ENCODE assay signal across 25 cellular contexts in genomic region chr5:173715607-173716006, GRCh38.
DNase-seq lines count a peak whose midpoint lies in the region; ATAC-seq, FAIRE-seq and TF ChIP-seq lines count a peak whose summit lies in the region.
"Had no signal": no experiment of that assay in that cellular context is flagged by ENCODE, and none has a peak within 500 bp of the region (broad histone marks: within the 10 kb centered on the region; RNA-seq: fewer than 3 reads in every experiment).

No MANE protein-coding gene starts in this region.

- no peak overlapping the region for H3K27ac ChIP-seq in IMR-90 (ENCODE audit: insufficient read depth, low read length)
- peak overlapping the region in 3 of 5 donors; percentile 69 to 90 (median 82) for H3K27ac ChIP-seq in adrenal gland
- no peak overlapping the region for H3K27ac ChIP-seq in lower lobe of right lung
- H3K27ac ChIP-seq: BLaER1 treated with 17β-estradiol and CSF1 and Interleukin-3, amounts not matched to agents 10 nM and 100 nM; esophagus squamous epithelium had no signal

- H2AK5ac ChIP-seq in IMR-90 (ENCODE audit: low read depth, low read length) = peak overlapping the region; percentile 72

- H3K4me1 ChIP-seq in IMR-90 (ENCODE audit: control insufficient read depth, insufficient read depth, low read length) (peaks cover 11% of the 10 kb centered on the region), adrenal gland (replicated peaks in 1 of 2) (peaks cover 13 to 20% of the 10 kb centered on the region in 2 donors), lower lobe of right lung (no peaks in the 10 kb centered on the region)
- H3K4me1 ChIP-seq: HAP-1 had no signal

- H2AK9ac ChIP-seq in IMR-90 (replicated peaks; ENCODE audit: low read depth, low read length, poor library complexity) = no peak overlapping the region

- H4K5ac ChIP-seq in IMR-90 (ENCODE audit: low read depth, low read length) = no peak overlapping the region

- no peak overlapping the region for H3K56ac ChIP-seq in IMR-90 (ENCODE audit: extremely low read depth, insufficient read depth, low read length)

- H3K4ac ChIP-seq in IMR-90 (ENCODE audit: low read depth, low read length) = peak overlapping the region; percentile 40

- no peaks in the 10 kb centered on the region for H3K79me1 ChIP-seq in IMR-90 (ENCODE audit: low read depth in 1 of 2, low read length in 2 of 2)

- H3K23ac ChIP-seq in IMR-90 (ENCODE audit: low read depth, low read length) = no peak overlapping the region

- FAIRE-seq in GM12892 (lab: Jason Lieb, UNC) (no peak), frontal cortex (lab: Jason Lieb, UNC) (no peak)
- FAIRE-seq: GM12878 had no signal

- 100% methylated on average over 1 of the region's 7 CpGs; no CpG with 5 or more reads in 1 of the 2 experiments for WGBS in IMR-90 (ENCODE audit: extremely low coverage in 2 of 2, insufficient read length in 1 of 2), 2 experiments
- 85 to 88% (median 87%) methylated on average over 7 of the region's 7 CpGs for WGBS in adrenal gland, 4 donors

- H3K4me3 ChIP-seq in IMR-90 (ENCODE audit: insufficient read depth, low read depth, low read length) (no peak overlapping the region), adrenal gland (no peak overlapping the region), lower lobe of right lung (no peak overlapping the region)
- H3K4me3 ChIP-seq: BLaER1 treated with 17β-estradiol and CSF1 and Interleukin-3, amounts not matched to agents 10 nM and 100 nM; esophagus squamous epithelium; GM12878; HAP-1 had no signal

- H3K14ac ChIP-seq in IMR-90 (replicated peaks; ENCODE audit: low read depth, low read length) = peak overlapping the region; percentile 71

- intact Hi-C loops in IMR-90 (cut with micrococcal nuclease) = loop anchor here (1.0 to 10.0 kb wide), 3 partner anchors 40 to 259 kb away; no protein-coding TSS in a partner anchor
- intact Hi-C loops in adrenal gland (cut with DNase I) = no loop called here
- intact Hi-C loops in lower lobe of right lung (cut with DNase I) = no loop called here

- ATAC-seq in IMR-90 (ENCODE audit: low read depth) (no peak), lower lobe of right lung (no peak), GM18502 (IDR thresholded peaks at IDR 0.05; ENCODE audit: poor library complexity, unreplicated experiment) (no peak)
- ATAC-seq: activated T-cell treated with anti-CD3 and anti-CD28 coated beads, Interleukin-2, amount 50 U/mL, for 4 hours; GM12878; Panc1; T-cell had no signal

- peak overlapping the region in 1 of 2 experiments; percentile 2; a peak in 1 of 4 replicates for H4K8ac ChIP-seq in IMR-90 (ENCODE audit: low read depth in 2 of 2, low read length in 2 of 2)

- H3K4me2 ChIP-seq in IMR-90 (ENCODE audit: low read depth, low read length) = no peak overlapping the region

- H4K91ac ChIP-seq in IMR-90 (ENCODE audit: insufficient read depth, low read depth, low read length) = peak overlapping the region; percentile 43; the same call in 1 of the 2 replicates

- no peaks in the 10 kb centered on the region for H3K9me3 ChIP-seq in IMR-90 (ENCODE audit: control insufficient read depth, insufficient read depth, low read length)
- no peaks in the 10 kb centered on the region for H3K9me3 ChIP-seq in adrenal gland (replicated peaks in 1 of 3)
- H3K9me3 ChIP-seq in lower lobe of right lung = no peaks in the 10 kb centered on the region
- H3K9me3 ChIP-seq: BLaER1 treated with 17β-estradiol and CSF1 and Interleukin-3, amounts not matched to agents 10 nM and 100 nM; esophagus squamous epithelium; HAP-1 had no signal

- peak overlapping the region; percentile 16 for H2BK20ac ChIP-seq in IMR-90 (ENCODE audit: low read depth, low read length)

- H2AFZ ChIP-seq in IMR-90 (replicated peaks; ENCODE audit: low read length, poor library complexity) = peak overlapping the region; percentile 54

- peak overlapping the region; percentile 66; the same call in 1 of the 3 replicates for H2BK15ac ChIP-seq in IMR-90 (ENCODE audit: low read depth, low read length)

- TF ChIP-seq POLR2A in IMR-90 (IDR thresholded peaks at IDR 0.05; ENCODE audit: low read depth, low read length) = no peak
- TF ChIP-seq POLR2A in adrenal gland (IDR thresholded peaks at IDR 0.05) = no peak
- TF ChIP-seq POLR2A in GM12892 (IDR thresholded peaks at IDR 0.05; ENCODE audit: low read depth, low read length) = no peak

- no peak for TF ChIP-seq RAD21 in IMR-90 (IDR thresholded peaks at IDR 0.05; ENCODE audit: low read length)

- H3K9ac ChIP-seq in IMR-90 (ENCODE audit: low read depth, low read length) = no peak overlapping the region
- H3K9ac ChIP-seq: BLaER1 treated with 17β-estradiol and CSF1 and Interleukin-3, amounts not matched to agents 10 nM and 100 nM had no signal

- dilution Hi-C loops in IMR-90 (cut with HindIII; ENCODE audit: low sequenced_read_pairs, unreplicated experiment) = no loop called here

- no peaks in the 10 kb centered on the region for H4K20me1 ChIP-seq in IMR-90 (ENCODE audit: insufficient read depth, low read length)
- H4K20me1 ChIP-seq: BLaER1 treated with 17β-estradiol and CSF1 and Interleukin-3, amounts not matched to agents 10 nM and 100 nM had no signal

- H3K27me3 ChIP-seq in IMR-90 (ENCODE audit: control insufficient read depth, insufficient read depth, low read length) = no peaks in the 10 kb centered on the region
- no peaks in the 10 kb centered on the region for H3K27me3 ChIP-seq in adrenal gland
- H3K27me3 ChIP-seq in lower lobe of right lung (ENCODE audit: low read depth) = no peaks in the 10 kb centered on the region
- H3K27me3 ChIP-seq: BLaER1 treated with 17β-estradiol and CSF1 and Interleukin-3, amounts not matched to agents 10 nM and 100 nM; esophagus squamous epithelium had no signal

- H3K36me3 ChIP-seq in IMR-90 (ENCODE audit: control insufficient read depth, insufficient read depth, low read length) (no peaks in the 10 kb centered on the region), adrenal gland (replicated peaks in 1 of 2) (no peaks in the 10 kb centered on the region), lower lobe of right lung (no peaks in the 10 kb centered on the region)
- H3K36me3 ChIP-seq: BLaER1 treated with 17β-estradiol and CSF1 and Interleukin-3, amounts not matched to agents 10 nM and 100 nM; esophagus squamous epithelium; HAP-1 had no signal

- H2BK120ac ChIP-seq in IMR-90 (ENCODE audit: low read depth, low read length) = peak overlapping the region; percentile 33

- peak overlapping the region; percentile 1; the same call in 1 of the 2 replicates for H3K18ac ChIP-seq in IMR-90 (ENCODE audit: low read depth, low read length)

- DNase-seq in A172 (ENCODE audit: low spot score) (peak; percentile 16), IMR-90 (peak; percentile 34), adrenal gland (no peak), islet precursor cell (peak; percentile 70), GM12892 (ENCODE audit: insufficient read length) (no peak), frontal cortex (ENCODE audit: low spot score in 2 of 2) (no peak), lower lobe of right lung (no peak)
- DNase-seq: activated CD4-positive, alpha-beta T cell treated with anti-CD3 and anti-CD28 coated beads for 4 hours; activated naive CD4-positive, alpha-beta T cell treated with Interleukin-2 at 50 U/mL for 16 hours; activated T-cell treated with anti-CD3 and anti-CD28 coated beads, Interleukin-2, amount 50 U/mL, for 4 hours; amniotic stem cell; cortex of kidney; DND-41; esophagus squamous epithelium; mammary epithelial cell; NCI-H146; NCI-H446 treated with DMSO at 0.1 percent for 48 hours; NK-92 treated with Interleukin-12 subunit alpha and Interleukin-12 subunit beta, amount 100 ng/mL, for 24 hours; SHP77 treated with DMSO at 0.1 percent for 48 hours; T-cell had no signal

- BruUV-seq in IMR-90 (replicated peaks; lab: Mats Ljungman, UMichigan) = no TSS peak

- CTCF ChIA-PET in IMR-90 (lab: Yijun Ruan, JAX) = no interaction called here

- TF ChIP-seq CTCF in IMR-90 (conservative IDR thresholded peaks at IDR 0.05; ENCODE audit: low read depth, low read length) (no peak), adrenal gland (IDR thresholded peaks at IDR 0.05) (no peak), lower lobe of right lung (IDR thresholded peaks at IDR 0.05) (no peak)

- H2BK5ac ChIP-seq in IMR-90 (ENCODE audit: low read depth, low read length, poor library complexity, severe bottlenecking) = peak overlapping the region; percentile 1

- in situ Hi-C loops in IMR-90 (cut with MboI; ENCODE audit: low sequenced_read_pairs) = no loop called here

- POLR2A ChIA-PET in IMR-90 (lab: Charles Lee; ENCODE audit: unreplicated experiment) = no interaction called here

- peaks cover 4% of the 10 kb centered on the region for H3K9me1 ChIP-seq in IMR-90 (ENCODE audit: insufficient read depth, low read length)

TF ChIP-seq in IMR-90, 13 proteins besides CTCF, POLR2A, EP300 and RAD21:
- TF ChIP-seq MXI1 (IDR thresholded peaks at IDR 0.05; ENCODE audit: borderline replicate concordance, low read depth, low read length) (no peak), MAZ (IDR thresholded peaks at IDR 0.05; ENCODE audit: borderline replicate concordance, low read depth, low read length) (no peak), USF2 (IDR thresholded peaks at IDR 0.05; ENCODE audit: low read depth, low read length) (no peak), BHLHE40 (IDR thresholded peaks at IDR 0.05; ENCODE audit: low read depth, low read length) (peak; percentile 74), CEBPB (IDR thresholded peaks at IDR 0.05; ENCODE audit: low read depth, low read length) (peak; percentile 39; the same call in 1 of the 2 replicates), RFX5 (IDR thresholded peaks at IDR 0.05; ENCODE audit: low read depth, low read length) (no peak), SMC3 (IDR thresholded peaks at IDR 0.05; ENCODE audit: low read depth, low read length) (no peak)

Comparison
In these comparisons a context has a peak if more than half of its experiments do, and no peak if none do; other contexts are left out.
1. DNase-seq: peak in A172 (single experiment), IMR-90 (single experiment) and islet precursor cell (single experiment); none in adrenal gland (0 of 7), GM12892 (single experiment), frontal cortex (0 of 2) and lower lobe of right lung (single experiment).
2. H3K27ac ChIP-seq: peak in adrenal gland (3 of 5); none in IMR-90 (single experiment) and lower lobe of right lung (single experiment).